ENCODE assay signal across 8 cellular contexts in genomic region chr2:174615951-174616436, GRCh38. TPM values are rescaled to one million over a fixed set of nuclear protein-coding genes. Genes with fewer than 3 reads are reported as not detected.
DNase-seq lines count a peak whose midpoint lies in the region; FAIRE-seq and TF ChIP-seq lines count a peak whose summit lies in the region.

No MANE protein-coding gene starts in this region.

- no peak overlapping the region for H3K27ac Mint-ChIP-seq in astrocyte (ENCODE audit: unreplicated experiment)

- H3K36me3 Mint-ChIP-seq in astrocyte (ENCODE audit: low read depth, unreplicated experiment), result no peaks in the 10 kb centered on the region

- H3K4me1 ChIP-seq in astrocyte (ENCODE audit: insufficient read depth, low read length) (peaks cover 29% of the 10 kb centered on the region), mesenchymal stem cell (ENCODE audit: control insufficient read depth, insufficient read depth, low read depth, low read length) (peaks cover 2% of the 10 kb centered on the region)

- WGBS in mesenchymal stem cell, result 85% methylated on average over 4 of the region's 4 CpGs

- no peak overlapping the region for H2BK5ac ChIP-seq in mesenchymal stem cell (ENCODE audit: low read depth, low read length, poor library complexity, severe bottlenecking)

- H2BK120ac ChIP-seq in mesenchymal stem cell (ENCODE audit: low read depth, low read length), result no peak overlapping the region

- H3K4me1 Mint-ChIP-seq in astrocyte (ENCODE audit: low read depth, unreplicated experiment), result peaks cover 4% of the 10 kb centered on the region

- H3K27me3 ChIP-seq in astrocyte (ENCODE audit: insufficient read depth, low read length), result no peaks in the 10 kb centered on the region
- no peaks in the 10 kb centered on the region for H3K27me3 ChIP-seq in mesenchymal stem cell (ENCODE audit: control insufficient read depth in 1 of 2, insufficient read depth in 1 of 2, low read length in 2 of 2)

- peak overlapping the region in 1 of 2 experiments; percentile 55 for H3K14ac ChIP-seq in mesenchymal stem cell (ENCODE audit: low read length in 2 of 2)

- H3K9me3 ChIP-seq in astrocyte (ENCODE audit: insufficient read depth, low read depth, low read length), result no peaks in the 10 kb centered on the region
- H3K9me3 ChIP-seq in mesenchymal stem cell (ENCODE audit: control insufficient read depth, low read length), result no peaks in the 10 kb centered on the region

- H3K4me3 Mint-ChIP-seq in astrocyte (ENCODE audit: unreplicated experiment), result no peak overlapping the region

- H4K20me1 ChIP-seq in astrocyte (ENCODE audit: insufficient read depth, low read length), result no peaks in the 10 kb centered on the region

- H3K4me3 ChIP-seq in Jurkat, Clone E6-1 (ENCODE audit: low read length), result no peak overlapping the region
- no peak overlapping the region for H3K4me3 ChIP-seq in astrocyte (ENCODE audit: insufficient read depth, low read depth, low read length)
- H3K4me3 ChIP-seq in mesenchymal stem cell (ENCODE audit: insufficient read depth in 1 of 2, low read depth in 1 of 2, low read length in 2 of 2), result no peak overlapping the region

- no peak overlapping the region for H2BK15ac ChIP-seq in mesenchymal stem cell (ENCODE audit: low read depth, poor library complexity, severe bottlenecking)

- H3K9me3 Mint-ChIP-seq in astrocyte (ENCODE audit: unreplicated experiment), result no peaks in the 10 kb centered on the region

- no peak overlapping the region for H4K91ac ChIP-seq in mesenchymal stem cell (ENCODE audit: low read length)

- no peak overlapping the region for H3K23ac ChIP-seq in mesenchymal stem cell (ENCODE audit: low read length in 2 of 2)

- in situ Hi-C loops in G401 (cut with HindIII; ENCODE audit: low sequenced_read_pairs), result no loop called here

- no peak for TF ChIP-seq CTCF in astrocyte (IDR thresholded peaks at IDR 0.05; ENCODE audit: insufficient read depth, low read depth, low read length)

- H2AFZ ChIP-seq in astrocyte (ENCODE audit: low read depth, low read length) (no peak overlapping the region), mesenchymal stem cell (ENCODE audit: low read depth, low read length) (no peak overlapping the region)

- H3K79me2 ChIP-seq in astrocyte (ENCODE audit: insufficient read depth, low read length), result no peaks in the 10 kb centered on the region

- no peak overlapping the region for H4K8ac ChIP-seq in mesenchymal stem cell (ENCODE audit: low read length)

- H3K9ac ChIP-seq in astrocyte (ENCODE audit: low read length) (peak overlapping the region; percentile 27), mesenchymal stem cell (ENCODE audit: low read length) (peak overlapping the region; percentile 10)

- H3K79me1 ChIP-seq in mesenchymal stem cell (replicated peaks; ENCODE audit: low read length, poor library complexity, severe bottlenecking), result peaks cover 21% of the 10 kb centered on the region

- H3K27me3 Mint-ChIP-seq in astrocyte (ENCODE audit: low read depth, unreplicated experiment), result no peaks in the 10 kb centered on the region

- no peak overlapping the region for H2BK12ac ChIP-seq in mesenchymal stem cell (ENCODE audit: low read length in 2 of 2)

- peak; percentile 90 for FAIRE-seq in astrocyte (lab: Jason Lieb, UNC)

- H2AK5ac ChIP-seq in mesenchymal stem cell (ENCODE audit: low read length, severe bottlenecking), result no peak overlapping the region

- DNase-seq in COR-L47 (lab: John Stamatoyannopoulos, UW) (peak; percentile 22), astrocyte (ENCODE audit: low read depth) (peak; percentile 83), mesenchymal stem cell (no peak), G401 (ENCODE audit: low spot score) (no peak), D341Med (ENCODE audit: low spot score) (no peak), DMS153 (lab: John Stamatoyannopoulos, UW) (no peak), NCI-H1436 (lab: John Stamatoyannopoulos, UW) (no peak)
- DNase-seq in Jurkat, Clone E6-1 (ENCODE audit: low read depth, low spot score), result peak; percentile 53

- H3K36me3 ChIP-seq in astrocyte (ENCODE audit: insufficient read depth, low read length) (no peaks in the 10 kb centered on the region), mesenchymal stem cell (ENCODE audit: control insufficient read depth in 1 of 2, insufficient read depth in 2 of 2, low read depth in 1 of 2, low read length in 2 of 2) (peaks cover 0 to 10% of the 10 kb centered on the region in 2 experiments)

- H3K27ac ChIP-seq in astrocyte (ENCODE audit: low read depth, low read length) (peak overlapping the region; percentile 75), mesenchymal stem cell (ENCODE audit: low read length, poor library complexity, severe bottlenecking) (no peak overlapping the region)

- no peak overlapping the region for H3K4ac ChIP-seq in mesenchymal stem cell (ENCODE audit: low read depth in 1 of 2, low read length in 2 of 2)

- H3K18ac ChIP-seq in mesenchymal stem cell (ENCODE audit: low read depth in 1 of 2, low read length in 2 of 2), result peak overlapping the region in 1 of 2 experiments; percentile 21

- peak overlapping the region; percentile 17 for H3K4me2 ChIP-seq in astrocyte (ENCODE audit: low read length)
- no peak overlapping the region for H3K4me2 ChIP-seq in mesenchymal stem cell (ENCODE audit: low read length, poor library complexity, severe bottlenecking)

RNA-seq across cellular contexts. Expression of gene WIPF1, which starts 18.4 kb away (rescaled TPM):
- polyA plus RNA-seq in Jurkat, Clone E6-1 (2012; ENCODE audit: insufficient read depth, insufficient read length), result 32.1 TPM
- 19.3 and 25.1 TPM in 2 replicates for total RNA-seq in astrocyte
- polyA plus RNA-seq in mesenchymal stem cell (2013, experiment 1 of 2), result 52.6 TPM
- polyA plus RNA-seq in mesenchymal stem cell (2013, experiment 2 of 2), result 53.6 TPM
- total RNA-seq in G401 (2014; rRNA removed; shearing (Covaris generic)), result not detected in 2 replicates

Comparison
In these comparisons a context has a peak if more than half of its experiments do, and no peak if none do; other contexts are left out.
1. DNase-seq: peak in COR-L47 (single experiment), Jurkat, Clone E6-1 (single experiment) and astrocyte (single experiment); none in mesenchymal stem cell (single experiment), G401 (single experiment), D341Med (single experiment), DMS153 (single experiment) and NCI-H1436 (single experiment).
2. RNA of gene WIPF1, which starts 18.4 kb away (total RNA-seq): 19.3 to 25.1 TPM in astrocyte; not detected in G401; every median in the first group is over 10 times any median in the second.